8 cellular contexts compared by ENCODE assay signal in the genomic region with DNA sequence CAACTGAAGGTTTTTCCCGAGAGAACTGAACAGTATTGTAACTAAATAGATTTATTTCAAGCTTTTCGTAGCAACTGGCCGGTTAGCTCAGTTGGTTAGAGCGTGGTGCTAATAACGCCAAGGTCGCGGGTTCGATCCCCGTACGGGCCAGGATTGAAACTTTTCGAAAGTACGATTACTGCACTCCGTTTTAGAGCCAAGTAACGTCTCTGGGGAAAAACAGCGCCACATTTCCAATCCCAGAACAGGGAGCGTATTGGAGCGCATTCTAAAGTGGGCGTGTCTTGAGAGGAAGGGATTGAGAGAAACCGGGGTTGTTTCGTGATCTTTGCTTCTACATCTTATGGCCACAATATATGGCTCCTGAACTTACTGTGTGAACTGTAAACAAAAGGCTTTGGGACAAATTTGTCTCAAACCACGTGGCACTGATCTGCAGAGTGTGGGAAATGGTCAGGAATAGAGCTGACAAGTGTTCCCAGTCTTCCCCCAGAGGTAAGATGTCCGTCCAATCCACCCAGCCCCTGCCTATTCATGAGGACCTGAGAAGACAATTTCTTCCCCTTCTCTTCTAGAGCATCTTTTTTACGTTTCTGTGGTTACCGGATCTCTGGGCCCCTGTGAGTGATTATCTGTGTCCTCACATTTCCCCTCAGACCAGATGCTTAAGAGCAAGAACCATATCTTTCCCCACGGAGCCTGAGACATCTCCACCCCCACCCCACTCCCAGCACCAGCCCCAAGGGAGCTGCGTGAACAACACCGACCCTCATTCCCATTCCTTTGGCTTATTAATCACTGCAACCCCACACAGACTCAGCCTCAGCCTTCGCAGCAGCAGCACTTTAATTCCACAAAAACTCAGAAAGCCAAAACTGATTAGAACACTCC. TPM values are rescaled to one million over a fixed set of nuclear protein-coding genes. Genes with fewer than 3 reads are reported as not detected.
A peak's percentile ranks its signal among the peaks of the same experiment; 100 is the strongest.
DNase-seq lines count a peak whose midpoint lies in the region; ATAC-seq, FAIRE-seq and TF ChIP-seq lines count a peak whose summit lies in the region.

No MANE protein-coding gene starts in this region.

- no peak overlapping the region for H3K27ac Mint-ChIP-seq in activated B cell treated with CpG ODN at 0.5 μM for 24 hours
- H3K27ac Mint-ChIP-seq in chondrocyte (ENCODE audit: unreplicated experiment) = no peak overlapping the region

- intact Hi-C loops in activated B cell treated with CpG ODN at 0.5 μM for 24 hours (cut with micrococcal nuclease) = loop anchor here (1.0 kb wide), 3 partner anchors 35 to 113 kb away; no protein-coding TSS in a partner anchor

- H3K27me3 ChIP-seq in GM06990 (replicated peaks; ENCODE audit: control insufficient read depth, insufficient read depth, low read length) = no peaks in the 10 kb centered on the region

- H3K27me3 Mint-ChIP-seq in activated B cell treated with CpG ODN at 0.5 μM for 24 hours (no peaks in the 10 kb centered on the region), chondrocyte (ENCODE audit: low read depth) (no peaks in the 10 kb centered on the region)

- peak overlapping the region; percentile 86 for H3K4me3 ChIP-seq in GM06990 (replicated peaks; ENCODE audit: low read depth, low read length)

- H3K36me3 Mint-ChIP-seq in activated B cell treated with CpG ODN at 0.5 μM for 24 hours (ENCODE audit: low read depth) = no peaks in the 10 kb centered on the region
- H3K36me3 Mint-ChIP-seq in chondrocyte (ENCODE audit: low read depth) = no peaks in the 10 kb centered on the region

- ATAC-seq in HG03097 (IDR thresholded peaks at IDR 0.05; ENCODE audit: low FRiP score, unreplicated experiment) (peak; percentile 28), activated B cell treated with CpG ODN at 0.5 μM for 24 hours (ENCODE audit: low read depth) (peak; percentile 35)

- POLR2A ChIA-PET in activated B cell treated with CpG ODN at 0.5 μM for 24 hours (lab: Charles Lee) = interaction anchor here (0.9 to 12.3 kb wide), 18 partner anchors 11 to 878 kb away, joined by 3 to 365 read pairs (median 18); partner anchors contain the start of genes AURKB, CTC1, HES7 and PER1

- no peaks in the 10 kb centered on the region for H3K9me3 Mint-ChIP-seq in activated B cell treated with CpG ODN at 0.5 μM for 24 hours
- H3K9me3 Mint-ChIP-seq in chondrocyte (ENCODE audit: low read depth) = no peaks in the 10 kb centered on the region

- CTCF ChIA-PET in activated B cell treated with CpG ODN at 0.5 μM for 24 hours (lab: Charles Lee) = interaction anchor here (0.6 to 3.3 kb wide), 7 partner anchors 29 to 108 kb away, joined by 3 to 20 read pairs (median 3); partner anchors contain the start of gene SLC25A35

- no peaks in the 10 kb centered on the region for H3K36me3 ChIP-seq in GM06990 (ENCODE audit: control insufficient read depth, insufficient read depth, low read length)

- peak; percentile 92 for FAIRE-seq in islet of Langerhans (lab: Jason Lieb, UNC)

- DNase-seq in GM06990 (ENCODE audit: extremely low read depth, insufficient read length) = peak; percentile 86
- DNase-seq in NCI-H226 = peak; percentile 98
- peak; percentile 81 for DNase-seq in activated B cell treated with CpG ODN at 0.5 μM for 24 hours
- peak; percentile 91 for DNase-seq in central memory CD4-positive, alpha-beta T cell
- peak; percentile 97 for DNase-seq in smooth muscle cell of the brain vasculature (ENCODE audit: low read depth, low spot score)
- DNase-seq in chondrocyte (ENCODE audit: low spot score) = no peak

- peaks cover 18% of the 10 kb centered on the region for H3K4me1 Mint-ChIP-seq in activated B cell treated with CpG ODN at 0.5 μM for 24 hours
- peaks cover 11% of the 10 kb centered on the region for H3K4me1 Mint-ChIP-seq in chondrocyte (ENCODE audit: low read depth)

- H3K4me3 Mint-ChIP-seq in activated B cell treated with CpG ODN at 0.5 μM for 24 hours (no peak overlapping the region), chondrocyte (ENCODE audit: unreplicated experiment) (no peak overlapping the region)

- TF ChIP-seq CTCF in GM06990 (IDR thresholded peaks at IDR 0.05; ENCODE audit: insufficient read depth, low read length, poor library complexity, severe bottlenecking) = no peak
- no peak for TF ChIP-seq CTCF in activated B cell treated with CpG ODN at 0.5 μM for 24 hours (IDR thresholded peaks at IDR 0.05)
- TF ChIP-seq CTCF in chondrocyte (IDR thresholded peaks at IDR 0.05) = no peak

RNA-seq across cellular contexts. Expression of gene BORCS6, which starts 2.2 kb away (rescaled TPM):
- total RNA-seq in activated B cell treated with CpG ODN at 0.5 μM for 24 hours (12.3 and 12.8 TPM in 2 replicates), chondrocyte (5.5 to 8.6 TPM (median 8.2 TPM) in 3 replicates)

RNA-seq across cellular contexts. Expression of gene TMEM107, which starts 11.6 kb away (rescaled TPM):
- total RNA-seq in activated B cell treated with CpG ODN at 0.5 μM for 24 hours (17.3 and 20.9 TPM in 2 replicates), chondrocyte (7.8 to 12.1 TPM (median 8.4 TPM) in 3 replicates)

RNA-seq across cellular contexts. Expression of gene AURKB, which starts 22.6 kb away (rescaled TPM):
- total RNA-seq in activated B cell treated with CpG ODN at 0.5 μM for 24 hours (1.7 and 3.0 TPM in 2 replicates), chondrocyte (8.6 to 14.1 TPM (median 8.9 TPM) in 3 replicates)

RNA-seq across cellular contexts. Expression of gene VAMP2, which starts 25.0 kb away (rescaled TPM):
- total RNA-seq in activated B cell treated with CpG ODN at 0.5 μM for 24 hours (82.0 and 97.7 TPM in 2 replicates), chondrocyte (45.4 to 58.1 TPM (median 46.7 TPM) in 3 replicates)

RNA-seq across cellular contexts. Expression of gene PER1, which starts 35.6 kb away (rescaled TPM):
- 40.7 and 45.0 TPM in 2 replicates for total RNA-seq in activated B cell treated with CpG ODN at 0.5 μM for 24 hours
- 68.0 to 87.6 TPM (median 75.9 TPM) in 3 replicates for total RNA-seq in chondrocyte
